1 cellular context compared by ENCODE assay signal in genomic region chr7:129906700-129907099, GRCh38.
TF ChIP-seq lines count a peak whose summit lies in the region.

No MANE protein-coding gene starts in this region.

TF ChIP-seq in SK-N-SH treated with all-trans-retinoic acid at 6 μM for 48 hours, 23 proteins besides CTCF, POLR2A, EP300 and RAD21 (continued from another document):
- TF ChIP-seq CSRNP3 (CRISPR knock-in tag; IDR thresholded peaks at IDR 0.05), result no peak
- TF ChIP-seq GLIS3 (CRISPR knock-in tag; IDR thresholded peaks at IDR 0.05), result 0 out of 2 replicates have a peak, but pooled peaks have one; percentile 42
- TF ChIP-seq ESRRG (CRISPR knock-in tag; IDR thresholded peaks at IDR 0.05), result no peak
- TF ChIP-seq CREB5 (CRISPR knock-in tag; IDR thresholded peaks at IDR 0.05; ENCODE audit: low read depth), result no peak
- no peak for TF ChIP-seq ZNF565 (CRISPR knock-in tag; conservative IDR thresholded peaks at IDR 0.05; ENCODE audit: low read depth)
- TF ChIP-seq TOX (CRISPR knock-in tag; IDR thresholded peaks at IDR 0.05; ENCODE audit: borderline replicate concordance), result peak; percentile 93; the same call in 1 of the 2 replicates
- TF ChIP-seq, protein P1, sequence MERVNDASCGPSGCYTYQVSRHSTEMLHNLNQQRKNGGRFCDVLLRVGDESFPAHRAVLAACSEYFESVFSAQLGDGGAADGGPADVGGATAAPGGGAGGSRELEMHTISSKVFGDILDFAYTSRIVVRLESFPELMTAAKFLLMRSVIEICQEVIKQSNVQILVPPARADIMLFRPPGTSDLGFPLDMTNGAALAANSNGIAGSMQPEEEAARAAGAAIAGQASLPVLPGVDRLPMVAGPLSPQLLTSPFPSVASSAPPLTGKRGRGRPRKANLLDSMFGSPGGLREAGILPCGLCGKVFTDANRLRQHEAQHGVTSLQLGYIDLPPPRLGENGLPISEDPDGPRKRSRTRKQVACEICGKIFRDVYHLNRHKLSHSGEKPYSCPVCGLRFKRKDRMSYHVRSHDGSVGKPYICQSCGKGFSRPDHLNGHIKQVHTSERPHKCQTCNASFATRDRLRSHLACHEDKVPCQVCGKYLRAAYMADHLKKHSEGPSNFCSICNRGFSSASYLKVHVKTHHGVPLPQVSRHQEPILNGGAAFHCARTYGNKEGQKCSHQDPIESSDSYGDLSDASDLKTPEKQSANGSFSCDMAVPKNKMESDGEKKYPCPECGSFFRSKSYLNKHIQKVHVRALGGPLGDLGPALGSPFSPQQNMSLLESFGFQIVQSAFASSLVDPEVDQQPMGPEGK (CRISPR knock-in tag; IDR thresholded peaks at IDR 0.05; ENCODE audit: borderline replicate concordance), result peak; percentile 59; the same call in 1 of the 2 replicates
- TF ChIP-seq CSDC2 (CRISPR knock-in tag; IDR thresholded peaks at IDR 0.05), result peak; percentile 69; the same call in 1 of the 2 replicates
